37 cellular contexts compared by ENCODE assay signal in genomic region chr1:157218671-157219070, GRCh38.
DNase-seq lines count a peak whose midpoint lies in the region; ATAC-seq, FAIRE-seq and TF ChIP-seq lines count a peak whose summit lies in the region.
"Had no signal": no experiment of that assay in that cellular context is flagged by ENCODE, and none has a peak within 500 bp of the region (broad histone marks: within the 10 kb centered on the region; RNA-seq: fewer than 3 reads in every experiment).

No MANE protein-coding gene starts in this region.

- TF ChIP-seq EP300 in H1 (IDR thresholded peaks at IDR 0.05; ENCODE audit: borderline replicate concordance in 1 of 2, low read depth in 2 of 2, low read length in 2 of 2), result no peak
- no peak for TF ChIP-seq EP300 in esophagus muscularis mucosa (IDR thresholded peaks at IDR 0.05)

- H3K4me3 ChIP-seq in H1 (ENCODE audit: extremely low read depth in 1 of 4, insufficient read depth in 2 of 4, low read depth in 3 of 4, low read length in 4 of 4) (no peak overlapping the region), endodermal cell (ENCODE audit: low read length) (no peak overlapping the region), esophagus muscularis mucosa (no peak overlapping the region), lower leg skin (ENCODE audit: low read depth, poor library complexity, severe bottlenecking) (no peak overlapping the region)
- H3K4me3 ChIP-seq: A549; BLaER1; BLaER1 treated with 17β-estradiol and CSF1 and Interleukin-3, amounts not matched to agents 10 nM and 100 nM had no signal

- H3K27ac ChIP-seq in H1 (ENCODE audit: low read depth, low read length), result no peak overlapping the region
- no peak overlapping the region for H3K27ac ChIP-seq in endodermal cell (ENCODE audit: low read depth, low read length)
- H3K27ac ChIP-seq in esophagus muscularis mucosa (replicated peaks in 1 of 4), result no peak overlapping the region
- H3K27ac ChIP-seq: 22Rv1; A549; BLaER1; BLaER1 treated with 17β-estradiol and CSF1 and Interleukin-3, amounts not matched to agents 10 nM and 100 nM; C4-2B had no signal

- 85% methylated on average over 6 of the region's 6 CpGs; no CpG with 5 or more reads in 1 of the 2 experiments for WGBS in H1 (ENCODE audit: extremely low coverage in 1 of 2, insufficient coverage in 1 of 2, insufficient read length in 1 of 2, insufficient replicate concordance in 2 of 2, low coverage in 1 of 2, low lambda C conversion rate in 2 of 2, missing lambda C conversion rate in 1 of 2), 2 experiments
- WGBS in endodermal cell (ENCODE audit: insufficient coverage in 1 of 2, insufficient read length in 1 of 2), 2 experiments, result 86 to 100% methylated on average over 1 to 6 of the region's 6 CpGs
- 71% methylated on average over 6 of the region's 6 CpGs for WGBS in esophagus muscularis mucosa
- 70 to 74% methylated on average over 6 of the region's 6 CpGs for WGBS in lower leg skin, 2 donors

- 0 out of 2 replicates have a peak overlapping the region, but pooled peaks have one; percentile 13 for H3K18ac ChIP-seq in H1 (ENCODE audit: extremely low read depth, low read length)

- no peak overlapping the region for H4K5ac ChIP-seq in H1 (ENCODE audit: insufficient read length, low read depth, low read length)

- no peak for FAIRE-seq in H1 (lab: Jason Lieb, UNC)
- FAIRE-seq: A204.1, A549, D721Med had no signal

- H3K9me3 ChIP-seq in H1 (ENCODE audit: insufficient read depth in 2 of 2, low read depth in 1 of 2, low read length in 1 of 2) (no peaks in the 10 kb centered on the region), endodermal cell (ENCODE audit: control insufficient read depth, low read length) (peaks cover 9% of the 10 kb centered on the region), esophagus muscularis mucosa (peaks cover 0 to 26% (median 12%) of the 10 kb centered on the region in 4 donors)
- H3K9me3 ChIP-seq: A549, BE2C had no signal

- TF ChIP-seq POLR2A in H1 (IDR thresholded peaks at IDR 0.05; ENCODE audit: control extremely low read depth in 1 of 2, low read depth in 2 of 2, low read length in 2 of 2), result no peak
- no peak for TF ChIP-seq POLR2A in esophagus muscularis mucosa (IDR thresholded peaks at IDR 0.05; ENCODE audit: low read depth)
- no peak for TF ChIP-seq POLR2A in lower leg skin (IDR thresholded peaks at IDR 0.05)

- H3K9ac ChIP-seq in H1 (replicated peaks in 1 of 4; ENCODE audit: extremely low read depth in 1 of 4, low read depth in 3 of 4, low read length in 3 of 4) (no peak overlapping the region), endodermal cell (ENCODE audit: extremely low read depth, low read length, poor library complexity, severe bottlenecking) (no peak overlapping the region)
- H3K9ac ChIP-seq: BLaER1; BLaER1 treated with 17β-estradiol and CSF1 and Interleukin-3, amounts not matched to agents 10 nM and 100 nM had no signal

- ATAC-seq in activated CD8-positive, alpha-beta T cell treated with anti-CD3 and anti-CD28 coated beads, Interleukin-2, amount 10 ng/mL, durations not matched to agents 7 days and 5 days, result no peak
- ATAC-seq in activated CD8-positive, alpha-beta T cell treated with anti-CD3 and anti-CD28 coated beads for 36 hours, result no peak
- ATAC-seq in stimulated activated naive B cell treated with anti-CD40 and anti-IgM and Interleukin-4, amounts not matched to agents 10 μg/mL and 1 μg/mL and 100 μg/mL, for 72 hours (replicated peaks), result no peak
- ATAC-seq: A549; CD8-positive, alpha-beta T cell had no signal

- no peak overlapping the region for H2BK12ac ChIP-seq in H1 (ENCODE audit: low read depth, low read length)

- no peak overlapping the region for H3K14ac ChIP-seq in H1 (ENCODE audit: insufficient read length)

- peaks cover 30% of the 10 kb centered on the region for H3K27me3 Mint-ChIP-seq in activated CD8-positive, alpha-beta T cell treated with anti-CD3 and anti-CD28 coated beads, Interleukin-2, amount 10 ng/mL, durations not matched to agents 7 days and 5 days (ENCODE audit: low read depth)
- H3K27me3 Mint-ChIP-seq in activated CD8-positive, alpha-beta T cell treated with anti-CD3 and anti-CD28 coated beads for 36 hours, result peaks cover 25% of the 10 kb centered on the region
- H3K27me3 Mint-ChIP-seq in endodermal cell (ENCODE audit: insufficient read depth), result peaks cover 13% of the 10 kb centered on the region
- peaks cover 15% of the 10 kb centered on the region for H3K27me3 Mint-ChIP-seq in activated T-helper 2 cell treated with anti-CD3 and anti-CD28 coated beads, Interferon-gamma antibody, Interleukin-2, Interleukin-4, amounts not matched to agents 10 μg/mL and 5 μg/mL and 100 μg/mL, durations not matched to agents 14 hours and 24 hours and 36 hours (ENCODE audit: low read depth)
- H3K27me3 Mint-ChIP-seq in stimulated activated naive B cell treated with anti-CD40 and anti-IgM and Interleukin-4, amounts not matched to agents 10 μg/mL and 1 μg/mL and 100 μg/mL, for 72 hours, result peaks cover 52 to 53% of the 10 kb centered on the region in 2 donors

- no peak overlapping the region for H2BK5ac ChIP-seq in H1 (ENCODE audit: low read depth, low read length)

- no peak overlapping the region for H2BK20ac ChIP-seq in H1 (ENCODE audit: low read length)

- H2AK5ac ChIP-seq in H1 (ENCODE audit: low read depth, low read length), result no peak overlapping the region

- H3K79me2 ChIP-seq in H1 (ENCODE audit: control insufficient read depth in 1 of 2, insufficient read depth in 2 of 2, low read length in 2 of 2), result no peaks in the 10 kb centered on the region

- no peak overlapping the region for H3K4me2 ChIP-seq in H1 (ENCODE audit: insufficient read depth in 1 of 2, low read depth in 2 of 2, low read length in 2 of 2)
- H3K4me2 ChIP-seq: A549; BLaER1; BLaER1 treated with 17β-estradiol and CSF1 and Interleukin-3, amounts not matched to agents 10 nM and 100 nM had no signal

- no peak overlapping the region for H4K91ac ChIP-seq in H1 (replicated peaks; ENCODE audit: insufficient read length, low read length)

- H3K56ac ChIP-seq in H1 (replicated peaks; ENCODE audit: insufficient read length, low read depth, low read length), result no peak overlapping the region

- no peaks in the 10 kb centered on the region for H3K23me2 ChIP-seq in H1 (ENCODE audit: low read depth, low read length)

- no peaks in the 10 kb centered on the region for H3K4me1 ChIP-seq in H1 (replicated peaks in 1 of 4; ENCODE audit: control insufficient read depth in 3 of 4, insufficient read depth in 4 of 4, low read length in 3 of 4)
- H3K4me1 ChIP-seq in endodermal cell (ENCODE audit: control insufficient read depth, insufficient read depth, low read length), result no peaks in the 10 kb centered on the region
- H3K4me1 ChIP-seq in esophagus muscularis mucosa, result no peaks in the 10 kb centered on the region
- H3K4me1 ChIP-seq: A549; BE2C; BLaER1; BLaER1 treated with 17β-estradiol and CSF1 and Interleukin-3, amounts not matched to agents 10 nM and 100 nM; Caco-2 had no signal

- H3K23ac ChIP-seq in H1 (ENCODE audit: insufficient read length), result no peak overlapping the region

- H3K27me3 ChIP-seq in H1 (replicated peaks in 1 of 4; ENCODE audit: control insufficient read depth in 3 of 4, extremely low read depth in 1 of 4, insufficient read depth in 3 of 4, low read length in 3 of 4), result peaks cover 0 to 2% (median 0%) of the 10 kb centered on the region in 4 experiments; a peak in 2 of 7 replicates
- peaks cover 4% of the 10 kb centered on the region for H3K27me3 ChIP-seq in endodermal cell (ENCODE audit: control insufficient read depth, insufficient read depth, low read length, poor library complexity, severe bottlenecking)
- peaks cover 0 to 20% (median 0%) of the 10 kb centered on the region in 4 donors for H3K27me3 ChIP-seq in esophagus muscularis mucosa
- H3K27me3 ChIP-seq: BLaER1; BLaER1 treated with 17β-estradiol and CSF1 and Interleukin-3, amounts not matched to agents 10 nM and 100 nM had no signal

- H3K4me3 Mint-ChIP-seq in activated CD8-positive, alpha-beta T cell treated with anti-CD3 and anti-CD28 coated beads, Interleukin-2, amount 10 ng/mL, durations not matched to agents 7 days and 5 days, result no peak overlapping the region
- no peak overlapping the region for H3K4me3 Mint-ChIP-seq in activated CD8-positive, alpha-beta T cell treated with anti-CD3 and anti-CD28 coated beads for 36 hours
- H3K4me3 Mint-ChIP-seq in endodermal cell, result no peak overlapping the region
- H3K4me3 Mint-ChIP-seq in activated T-helper 2 cell treated with anti-CD3 and anti-CD28 coated beads, Interferon-gamma antibody, Interleukin-2, Interleukin-4, amounts not matched to agents 10 μg/mL and 5 μg/mL and 100 μg/mL, durations not matched to agents 14 hours and 24 hours and 36 hours (ENCODE audit: low read depth), result no peak overlapping the region
- H3K4me3 Mint-ChIP-seq in stimulated activated naive B cell treated with anti-CD40 and anti-IgM and Interleukin-4, amounts not matched to agents 10 μg/mL and 1 μg/mL and 100 μg/mL, for 72 hours, result no peak overlapping the region
- H3K4me3 Mint-ChIP-seq: B cell; CD14-positive monocyte; CD4-positive, alpha-beta memory T cell; CD4-positive, alpha-beta T cell; CD4-positive, CD25-positive, alpha-beta regulatory T cell; CD8-positive, alpha-beta memory T cell; CD8-positive, alpha-beta T cell had no signal

- no peak overlapping the region for H2BK15ac ChIP-seq in H1 (ENCODE audit: low read length)

- no peak overlapping the region for H2AFZ ChIP-seq in H1 (ENCODE audit: low read length)

- no peak for TF ChIP-seq RAD21 in H1 (IDR thresholded peaks at IDR 0.05 in 1 of 2, conservative IDR thresholded peaks at IDR 0.05 in 1 of 2; ENCODE audit: low read depth in 2 of 2, low read length in 2 of 2)

- POLR2A ChIA-PET in activated CD8-positive, alpha-beta T cell treated with anti-CD3 and anti-CD28 coated beads, Interleukin-2, amount 10 ng/mL, durations not matched to agents 7 days and 5 days (lab: Charles Lee), result no interaction called here
- POLR2A ChIA-PET in activated CD8-positive, alpha-beta T cell treated with anti-CD3 and anti-CD28 coated beads for 36 hours (lab: Charles Lee), result no interaction called here
- POLR2A ChIA-PET in H1 (lab: Charles Lee; ENCODE audit: partially characterized antibody), result no interaction called here

- DNase-seq in activated CD8-positive, alpha-beta T cell treated with anti-CD3 and anti-CD28 coated beads, Interleukin-2, amount 10 ng/mL, durations not matched to agents 7 days and 5 days, result peak; percentile 3
- DNase-seq in activated CD8-positive, alpha-beta T cell treated with anti-CD3 and anti-CD28 coated beads for 36 hours, result no peak
- DNase-seq in H1 (ENCODE audit: low read depth in 1 of 2, low spot score in 2 of 2), result no peak
- DNase-seq in endodermal cell, result peak; percentile 21
- peak; percentile 90 for DNase-seq in esophagus muscularis mucosa (ENCODE audit: extremely low spot score)
- DNase-seq in activated T-helper 2 cell treated with anti-CD3 and anti-CD28 coated beads, Interferon-gamma antibody, Interleukin-2, Interleukin-4, amounts not matched to agents 10 μg/mL and 5 μg/mL and 100 μg/mL, durations not matched to agents 14 hours and 24 hours and 36 hours (ENCODE audit: low spot score), result no peak
- DNase-seq in lower leg skin (ENCODE audit: low spot score in 2 of 2), result no peak
- no peak for DNase-seq in stimulated activated naive B cell treated with anti-CD40 and anti-IgM and Interleukin-4, amounts not matched to agents 10 μg/mL and 1 μg/mL and 100 μg/mL, for 72 hours
- DNase-seq: 8988T; ACHN; AML-193; BE2C; C1 segment of cervical spinal cord; Caco-2; Calu3; CD4-positive, alpha-beta memory T cell; CD4-positive, alpha-beta T cell; CD4-positive, CD25-positive, alpha-beta regulatory T cell; CD8-positive, alpha-beta memory T cell; CD8-positive, alpha-beta T cell; COR-L47; DMS 273 treated with DMSO at 0.1 percent for 48 hours; DMS153; DMS53; DMS79; DMS79 treated with DMSO at 0.1 percent for 48 hours; DND-41; EL had no signal

- no peaks in the 10 kb centered on the region for H3K4me1 Mint-ChIP-seq in activated CD8-positive, alpha-beta T cell treated with anti-CD3 and anti-CD28 coated beads, Interleukin-2, amount 10 ng/mL, durations not matched to agents 7 days and 5 days (ENCODE audit: low read depth)
- H3K4me1 Mint-ChIP-seq in activated CD8-positive, alpha-beta T cell treated with anti-CD3 and anti-CD28 coated beads for 36 hours (ENCODE audit: low read depth), result no peaks in the 10 kb centered on the region
- no peaks in the 10 kb centered on the region for H3K4me1 Mint-ChIP-seq in endodermal cell
- H3K4me1 Mint-ChIP-seq in activated T-helper 2 cell treated with anti-CD3 and anti-CD28 coated beads, Interferon-gamma antibody, Interleukin-2, Interleukin-4, amounts not matched to agents 10 μg/mL and 5 μg/mL and 100 μg/mL, durations not matched to agents 14 hours and 24 hours and 36 hours (ENCODE audit: low read depth), result no peaks in the 10 kb centered on the region
- no peaks in the 10 kb centered on the region for H3K4me1 Mint-ChIP-seq in stimulated activated naive B cell treated with anti-CD40 and anti-IgM and Interleukin-4, amounts not matched to agents 10 μg/mL and 1 μg/mL and 100 μg/mL, for 72 hours
- H3K4me1 Mint-ChIP-seq: B cell; CD14-positive monocyte; CD4-positive, alpha-beta memory T cell; CD4-positive, CD25-positive, alpha-beta regulatory T cell; CD8-positive, alpha-beta memory T cell had no signal

- no peak overlapping the region for H4K8ac ChIP-seq in H1 (ENCODE audit: extremely low read depth, insufficient read depth, low read length)

- H3K27ac Mint-ChIP-seq in activated CD8-positive, alpha-beta T cell treated with anti-CD3 and anti-CD28 coated beads, Interleukin-2, amount 10 ng/mL, durations not matched to agents 7 days and 5 days, result no peak overlapping the region
- H3K27ac Mint-ChIP-seq in activated CD8-positive, alpha-beta T cell treated with anti-CD3 and anti-CD28 coated beads for 36 hours, result no peak overlapping the region
- no peak overlapping the region for H3K27ac Mint-ChIP-seq in endodermal cell
- H3K27ac Mint-ChIP-seq in activated T-helper 2 cell treated with anti-CD3 and anti-CD28 coated beads, Interferon-gamma antibody, Interleukin-2, Interleukin-4, amounts not matched to agents 10 μg/mL and 5 μg/mL and 100 μg/mL, durations not matched to agents 14 hours and 24 hours and 36 hours, result no peak overlapping the region
- no peak overlapping the region for H3K27ac Mint-ChIP-seq in stimulated activated naive B cell treated with anti-CD40 and anti-IgM and Interleukin-4, amounts not matched to agents 10 μg/mL and 1 μg/mL and 100 μg/mL, for 72 hours
- H3K27ac Mint-ChIP-seq: B cell; CD14-positive monocyte; CD4-positive, alpha-beta memory T cell; CD4-positive, alpha-beta T cell; CD4-positive, CD25-positive, alpha-beta regulatory T cell; CD8-positive, alpha-beta T cell had no signal

- no peaks in the 10 kb centered on the region for H3K79me1 ChIP-seq in H1 (ENCODE audit: low read depth, low read length)

- intact Hi-C loops in activated CD8-positive, alpha-beta T cell treated with anti-CD3 and anti-CD28 coated beads for 36 hours (cut with micrococcal nuclease), result no loop called here
- intact Hi-C loops in esophagus muscularis mucosa (cut with DNase I), result no loop called here
- intact Hi-C loops in activated T-helper 2 cell treated with anti-CD3 and anti-CD28 coated beads, Interferon-gamma antibody, Interleukin-2, Interleukin-4, amounts not matched to agents 10 μg/mL and 5 μg/mL and 100 μg/mL, durations not matched to agents 14 hours and 24 hours and 36 hours (cut with micrococcal nuclease), result no loop called here
- intact Hi-C loops in lower leg skin (cut with DNase I; ENCODE audit: low total_unique reads), result no loop called here

- H3K36me3 ChIP-seq in H1 (ENCODE audit: control insufficient read depth in 2 of 4, insufficient read depth in 4 of 4, low read length in 3 of 4) (no peaks in the 10 kb centered on the region), endodermal cell (ENCODE audit: control insufficient read depth, insufficient read depth, low read length) (no peaks in the 10 kb centered on the region), esophagus muscularis mucosa (no peaks in the 10 kb centered on the region)
- H3K36me3 ChIP-seq: BE2C; BLaER1; BLaER1 treated with 17β-estradiol and CSF1 and Interleukin-3, amounts not matched to agents 10 nM and 100 nM had no signal

- TF ChIP-seq CTCF in activated CD8-positive, alpha-beta T cell treated with anti-CD3 and anti-CD28 coated beads for 36 hours (IDR thresholded peaks at IDR 0.05), result no peak
- no peak for TF ChIP-seq CTCF in H1 (IDR thresholded peaks at IDR 0.05; ENCODE audit: control extremely low read depth in 1 of 3, insufficient read depth in 1 of 3, low read depth in 1 of 3, low read length in 3 of 3)
- TF ChIP-seq CTCF in endodermal cell (conservative IDR thresholded peaks at IDR 0.05), result no peak
- TF ChIP-seq CTCF in esophagus muscularis mucosa (IDR thresholded peaks at IDR 0.05), result no peak
- TF ChIP-seq CTCF in lower leg skin (IDR thresholded peaks at IDR 0.05), result no peak

- no peak overlapping the region for H3K4ac ChIP-seq in H1 (replicated peaks; ENCODE audit: insufficient read length, low read depth, low read length)

- H2BK120ac ChIP-seq in H1 (replicated peaks; ENCODE audit: low read depth, low read length), result no peak overlapping the region

- H3K36me3 Mint-ChIP-seq in activated CD8-positive, alpha-beta T cell treated with anti-CD3 and anti-CD28 coated beads, Interleukin-2, amount 10 ng/mL, durations not matched to agents 7 days and 5 days (ENCODE audit: low read depth), result no peaks in the 10 kb centered on the region
- H3K36me3 Mint-ChIP-seq in activated CD8-positive, alpha-beta T cell treated with anti-CD3 and anti-CD28 coated beads for 36 hours (ENCODE audit: low read depth), result no peaks in the 10 kb centered on the region
- no peaks in the 10 kb centered on the region for H3K36me3 Mint-ChIP-seq in endodermal cell (ENCODE audit: low read depth)
- H3K36me3 Mint-ChIP-seq in activated T-helper 2 cell treated with anti-CD3 and anti-CD28 coated beads, Interferon-gamma antibody, Interleukin-2, Interleukin-4, amounts not matched to agents 10 μg/mL and 5 μg/mL and 100 μg/mL, durations not matched to agents 14 hours and 24 hours and 36 hours (ENCODE audit: low read depth), result no peaks in the 10 kb centered on the region
- H3K36me3 Mint-ChIP-seq in stimulated activated naive B cell treated with anti-CD40 and anti-IgM and Interleukin-4, amounts not matched to agents 10 μg/mL and 1 μg/mL and 100 μg/mL, for 72 hours, result peaks cover 0 to 3% of the 10 kb centered on the region in 2 donors
- H3K36me3 Mint-ChIP-seq: CD14-positive monocyte; CD4-positive, CD25-positive, alpha-beta regulatory T cell; CD8-positive, alpha-beta T cell had no signal

- CTCF ChIA-PET in activated CD8-positive, alpha-beta T cell treated with anti-CD3 and anti-CD28 coated beads, Interleukin-2, amount 10 ng/mL, durations not matched to agents 7 days and 5 days (lab: Charles Lee), result no interaction called here
- CTCF ChIA-PET in activated CD8-positive, alpha-beta T cell treated with anti-CD3 and anti-CD28 coated beads for 36 hours (lab: Charles Lee), result interaction anchor here (1.1 to 1.4 kb wide), 2 partner anchors 16 to 62 kb away, joined by 3 to 6 read pairs; no protein-coding TSS in a partner anchor
- CTCF ChIA-PET in H1 (lab: Charles Lee; ENCODE audit: partially characterized antibody), result no interaction called here

- H3K9me3 Mint-ChIP-seq in activated CD8-positive, alpha-beta T cell treated with anti-CD3 and anti-CD28 coated beads, Interleukin-2, amount 10 ng/mL, durations not matched to agents 7 days and 5 days (ENCODE audit: insufficient read depth), result peaks cover 3% of the 10 kb centered on the region
- H3K9me3 Mint-ChIP-seq in activated CD8-positive, alpha-beta T cell treated with anti-CD3 and anti-CD28 coated beads for 36 hours, result peaks cover 11% of the 10 kb centered on the region
- H3K9me3 Mint-ChIP-seq in endodermal cell, result peaks cover 4% of the 10 kb centered on the region
- peaks cover 8% of the 10 kb centered on the region for H3K9me3 Mint-ChIP-seq in activated T-helper 2 cell treated with anti-CD3 and anti-CD28 coated beads, Interferon-gamma antibody, Interleukin-2, Interleukin-4, amounts not matched to agents 10 μg/mL and 5 μg/mL and 100 μg/mL, durations not matched to agents 14 hours and 24 hours and 36 hours
- H3K9me3 Mint-ChIP-seq in stimulated activated naive B cell treated with anti-CD40 and anti-IgM and Interleukin-4, amounts not matched to agents 10 μg/mL and 1 μg/mL and 100 μg/mL, for 72 hours, result peaks cover 13 to 14% of the 10 kb centered on the region in 2 donors

- H4K20me1 ChIP-seq in H1 (replicated peaks in 1 of 2; ENCODE audit: control insufficient read depth in 1 of 2, insufficient read depth in 2 of 2, low read length in 2 of 2), result no peaks in the 10 kb centered on the region
- H4K20me1 ChIP-seq: BLaER1; BLaER1 treated with 17β-estradiol and CSF1 and Interleukin-3, amounts not matched to agents 10 nM and 100 nM had no signal

Comparison
In these comparisons a context has a peak if more than half of its experiments do, and no peak if none do; other contexts are left out.
1. DNase-seq: peak in activated CD8-positive, alpha-beta T cell treated with anti-CD3 and anti-CD28 coated beads, Interleukin-2, amount 10 ng/mL, durations not matched to agents 7 days and 5 days (single experiment), endodermal cell (single experiment) and esophagus muscularis mucosa (single experiment); none in activated CD8-positive, alpha-beta T cell treated with anti-CD3 and anti-CD28 coated beads for 36 hours (single experiment), H1 (0 of 2), activated T-helper 2 cell treated with anti-CD3 and anti-CD28 coated beads, Interferon-gamma antibody, Interleukin-2, Interleukin-4, amounts not matched to agents 10 μg/mL and 5 μg/mL and 100 μg/mL, durations not matched to agents 14 hours and 24 hours and 36 hours (single experiment), lower leg skin (0 of 2) and stimulated activated naive B cell treated with anti-CD40 and anti-IgM and Interleukin-4, amounts not matched to agents 10 μg/mL and 1 μg/mL and 100 μg/mL, for 72 hours (single experiment).